ENCODE assay signal across 12 cellular contexts in the genomic region with DNA sequence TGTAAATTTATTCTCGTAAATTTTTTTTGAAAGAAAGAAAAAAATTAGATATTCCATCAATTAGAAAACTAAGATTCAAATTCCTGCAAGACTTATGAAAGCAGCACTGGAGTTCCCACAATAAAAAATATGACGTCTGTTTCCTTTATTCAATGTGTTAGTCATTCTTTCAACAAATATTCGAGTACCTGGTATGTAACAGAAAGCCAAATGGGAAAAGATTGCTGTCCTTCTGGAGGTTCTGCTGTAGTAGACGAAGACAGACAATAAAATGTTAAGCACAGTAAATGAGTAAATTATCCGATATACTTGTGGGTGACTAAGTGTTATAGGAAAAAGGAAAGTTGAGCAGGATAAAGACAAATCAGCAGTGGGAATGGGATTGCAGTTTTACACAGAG.
DNase-seq lines count a peak whose midpoint lies in the region; ATAC-seq, FAIRE-seq and TF ChIP-seq lines count a peak whose summit lies in the region.
"Had no signal": no experiment of that assay in that cellular context is flagged by ENCODE, and none has a peak within 500 bp of the region (broad histone marks: within the 10 kb centered on the region; RNA-seq: fewer than 3 reads in every experiment).

No MANE protein-coding gene starts in this region.

- peak overlapping the region; percentile 13 for H3K9ac ChIP-seq in endothelial cell of umbilical vein (replicated peaks; ENCODE audit: extremely low read depth, insufficient read depth, low read length)

- H3K4me1 ChIP-seq in Panc1 (ENCODE audit: control insufficient read depth, insufficient read depth, low read length) (no peaks in the 10 kb centered on the region), endothelial cell of umbilical vein (ENCODE audit: control insufficient read depth, extremely low read depth, insufficient read depth, low read length) (peaks cover 20% of the 10 kb centered on the region), GM23338 (ENCODE audit: insufficient read depth) (no peaks in the 10 kb centered on the region)

- H3K36me3 Mint-ChIP-seq in GM23338 (ENCODE audit: low read depth) = no peaks in the 10 kb centered on the region

- H2AFZ ChIP-seq in endothelial cell of umbilical vein (ENCODE audit: low read depth, low read length) (peak overlapping the region; percentile 9), GM23338 (no peak overlapping the region)

- no peaks in the 10 kb centered on the region for H3K9me1 ChIP-seq in endothelial cell of umbilical vein (replicated peaks; ENCODE audit: control insufficient read depth, extremely low read depth, insufficient read depth, low read length)

- H3K36me3 ChIP-seq in Panc1 (ENCODE audit: control insufficient read depth, insufficient read depth, low read length) (no peaks in the 10 kb centered on the region), endothelial cell of umbilical vein (ENCODE audit: control insufficient read depth in 2 of 2, extremely low read depth in 1 of 2, insufficient read depth in 2 of 2, low read length in 2 of 2) (no peaks in the 10 kb centered on the region), GM23338 (ENCODE audit: insufficient read depth) (no peaks in the 10 kb centered on the region)

- in situ Hi-C loops in Panc1 (cut with HindIII; ENCODE audit: low pct_unique_long_range_greater_than_20kb, low sequenced_read_pairs) = no loop called here

- POLR2A ChIA-PET in Panc1 (lab: Charles Lee) (no interaction called here), endothelial cell of umbilical vein (lab: Charles Lee) (no interaction called here)

- peaks cover 6% of the 10 kb centered on the region; the same call in 1 of the 3 replicates for H3K9me3 Mint-ChIP-seq in GM23338

- TF ChIP-seq CTCF in Panc1 (IDR thresholded peaks at IDR 0.05) (no peak), endothelial cell of umbilical vein (IDR thresholded peaks at IDR 0.05; ENCODE audit: extremely low read depth in 1 of 2, insufficient read depth in 1 of 2, low read depth in 1 of 2, low read length in 2 of 2) (no peak), GM23338 (conservative IDR thresholded peaks at IDR 0.05; ENCODE audit: low read depth in 2 of 2) (no peak)

- no peaks in the 10 kb centered on the region for H3K9me2 ChIP-seq in GM23338 (ENCODE audit: insufficient read depth)

- no peak for TF ChIP-seq POLR2A in endothelial cell of umbilical vein (IDR thresholded peaks at IDR 0.05; ENCODE audit: low read depth, low read length)

- ATAC-seq in Panc1 = no peak
- no peak for ATAC-seq in GM23338
- ATAC-seq in HG02852 (IDR thresholded peaks at IDR 0.05; ENCODE audit: unreplicated experiment) = no peak
- ATAC-seq in HG03378 (IDR thresholded peaks at IDR 0.05; ENCODE audit: unreplicated experiment) = no peak

- CTCF ChIA-PET in Panc1 (lab: Charles Lee) (no interaction called here), endothelial cell of umbilical vein (lab: Charles Lee) (no interaction called here)

- H4K20me1 ChIP-seq in endothelial cell of umbilical vein (replicated peaks; ENCODE audit: control insufficient read depth, extremely low read depth, insufficient read depth, low read length) (no peaks in the 10 kb centered on the region), GM23338 (replicated peaks; ENCODE audit: insufficient read depth) (no peaks in the 10 kb centered on the region)

- dilution Hi-C loops in endothelial cell of umbilical vein (cut with MboI; ENCODE audit: extremely low pct_ligation_motif_present, low sequenced_read_pairs) = no loop called here

- H3K27me3 Mint-ChIP-seq in GM23338 (ENCODE audit: insufficient read depth, low read depth, poor library complexity) = no peaks in the 10 kb centered on the region
- H3K27me3 Mint-ChIP-seq: B cell had no signal

- H3F3A ChIP-seq in GM23338 (replicated peaks; ENCODE audit: low read depth) = no peaks in the 10 kb centered on the region

- intact Hi-C loops in Panc1 (cut with micrococcal nuclease; ENCODE audit: unreplicated experiment) (no loop called here), endothelial cell of umbilical vein (cut with micrococcal nuclease) (loop anchor here (2.0 kb wide), 1 partner anchor 75 kb away; no protein-coding TSS in a partner anchor), posterior cingulate gyrus (cut with DNase I) (no loop called here)

- H3K4me1 Mint-ChIP-seq in GM23338 = peaks cover 19% of the 10 kb centered on the region
- H3K4me1 Mint-ChIP-seq: B cell had no signal

- H3K27me3 ChIP-seq in Panc1 (ENCODE audit: control insufficient read depth, insufficient read depth, low read length) (no peaks in the 10 kb centered on the region), endothelial cell of umbilical vein (ENCODE audit: control insufficient read depth in 2 of 2, insufficient read depth in 2 of 2, low read length in 2 of 2) (no peaks in the 10 kb centered on the region), GM23338 (ENCODE audit: insufficient read depth) (no peaks in the 10 kb centered on the region)

- H3K4me3 ChIP-seq in Panc1 (ENCODE audit: low read depth in 2 of 2, low read length in 2 of 2) (no peak overlapping the region), endothelial cell of umbilical vein (replicated peaks in 1 of 3; ENCODE audit: insufficient read depth in 1 of 3, low read depth in 1 of 3, low read length in 3 of 3) (no peak overlapping the region), GM23338 (no peak overlapping the region)

- no TSS peak for BruUV-seq in Panc1 (replicated peaks; lab: Mats Ljungman, UMichigan)
- BruUV-seq in endothelial cell of umbilical vein (replicated peaks; lab: Mats Ljungman, UMichigan) = no TSS peak

- FAIRE-seq in endothelial cell of umbilical vein (lab: Jason Lieb, UNC) = peak; percentile 88

- H3K27ac Mint-ChIP-seq in GM23338 = no peak overlapping the region
- H3K27ac Mint-ChIP-seq: B cell had no signal

- DNase-seq in DMS53 (lab: John Stamatoyannopoulos, UW) = peak; percentile 73
- peak; percentile 2 for DNase-seq in Panc1 (ENCODE audit: low read depth, low spot score)
- peak; percentile 92 for DNase-seq in endothelial cell of umbilical vein (ENCODE audit: low read depth, low spot score)
- peak; percentile 34 for DNase-seq in myocyte (ENCODE audit: low read depth)
- DNase-seq in posterior cingulate gyrus = no peak
- DNase-seq in GM23338 (ENCODE audit: low spot score) = no peak
- DNase-seq: mesenchymal stem cell; NCI-H2029; stimulated activated CD4-positive, alpha-beta T cell treated with anti-CD3 and anti-CD28 coated beads, Interleukin-1b, Interleukin-23, amount 100 ng/mL, for 48 hours had no signal

- H3K4me2 ChIP-seq in endothelial cell of umbilical vein (ENCODE audit: insufficient read depth, low read length) (peak overlapping the region; percentile 65), GM23338 (no peak overlapping the region)

- no peaks in the 10 kb centered on the region for H3K9me3 ChIP-seq in Panc1 (ENCODE audit: control insufficient read depth, insufficient read depth, low read depth, low read length)
- H3K9me3 ChIP-seq in endothelial cell of umbilical vein (replicated peaks; ENCODE audit: control insufficient read depth, insufficient read depth, low read length) = no peaks in the 10 kb centered on the region

- H3K27ac ChIP-seq in Panc1 (ENCODE audit: low read length) = no peak overlapping the region
- H3K27ac ChIP-seq in endothelial cell of umbilical vein (ENCODE audit: insufficient read depth, low read depth, low read length) = peak overlapping the region; percentile 72
- H3K27ac ChIP-seq in GM23338 (ENCODE audit: low read depth) = no peak overlapping the region

- H3K79me2 ChIP-seq in endothelial cell of umbilical vein (ENCODE audit: control insufficient read depth, insufficient read depth, low read length) = peaks cover 6% of the 10 kb centered on the region
- H3K79me2 ChIP-seq in GM23338 (replicated peaks; ENCODE audit: insufficient read depth) = no peaks in the 10 kb centered on the region

- H3K4me3 Mint-ChIP-seq in GM23338 = no peak overlapping the region
- H3K4me3 Mint-ChIP-seq: B cell had no signal

TF ChIP-seq in endothelial cell of umbilical vein, 7 proteins besides CTCF, POLR2A, EP300 and RAD21:
- TF ChIP-seq FOS (IDR thresholded peaks at IDR 0.05; ENCODE audit: borderline replicate concordance, insufficient read depth, low read length) (peak; percentile 61), EZH2 (IDR thresholded peaks at IDR 0.05; ENCODE audit: borderline replicate concordance, low read depth, low read length, severe bottlenecking) (no peak), POLR2AphosphoS5 (IDR thresholded peaks at IDR 0.05; ENCODE audit: insufficient read depth, low read depth, low read length) (no peak), JUN (IDR thresholded peaks at IDR 0.05; ENCODE audit: borderline replicate concordance, insufficient read depth, insufficient read length, low read depth) (peak; percentile 72), MYC (IDR thresholded peaks at IDR 0.05; ENCODE audit: low read depth, low read length) (no peak), GATA2 (IDR thresholded peaks at IDR 0.05; ENCODE audit: insufficient read depth, insufficient read length, low read depth, low read length) (no peak)
- TF ChIP-seq, protein P1, sequence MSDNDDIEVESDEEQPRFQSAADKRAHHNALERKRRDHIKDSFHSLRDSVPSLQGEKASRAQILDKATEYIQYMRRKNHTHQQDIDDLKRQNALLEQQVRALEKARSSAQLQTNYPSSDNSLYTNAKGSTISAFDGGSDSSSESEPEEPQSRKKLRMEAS (IDR thresholded peaks at IDR 0.05; ENCODE audit: insufficient read depth, insufficient read length) = no peak
TF ChIP-seq in endothelial cell of umbilical vein: peak in this region for 2.

TF ChIP-seq in GM23338, 12 proteins besides CTCF, POLR2A, EP300 and RAD21 (continues in another document):
- TF ChIP-seq, protein P2, sequence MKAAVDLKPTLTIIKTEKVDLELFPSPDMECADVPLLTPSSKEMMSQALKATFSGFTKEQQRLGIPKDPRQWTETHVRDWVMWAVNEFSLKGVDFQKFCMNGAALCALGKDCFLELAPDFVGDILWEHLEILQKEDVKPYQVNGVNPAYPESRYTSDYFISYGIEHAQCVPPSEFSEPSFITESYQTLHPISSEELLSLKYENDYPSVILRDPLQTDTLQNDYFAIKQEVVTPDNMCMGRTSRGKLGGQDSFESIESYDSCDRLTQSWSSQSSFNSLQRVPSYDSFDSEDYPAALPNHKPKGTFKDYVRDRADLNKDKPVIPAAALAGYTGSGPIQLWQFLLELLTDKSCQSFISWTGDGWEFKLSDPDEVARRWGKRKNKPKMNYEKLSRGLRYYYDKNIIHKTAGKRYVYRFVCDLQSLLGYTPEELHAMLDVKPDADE (IDR thresholded peaks at IDR 0.05) = no peak
- no peak for TF ChIP-seq CREB1 (CRISPR knock-in tag; IDR thresholded peaks at IDR 0.05; ENCODE audit: low read depth)
- no peak for TF ChIP-seq EZH2phosphoT487 (IDR thresholded peaks at IDR 0.05; ENCODE audit: unreplicated experiment)
- no peak for TF ChIP-seq ZNF331 (CRISPR knock-in tag; IDR thresholded peaks at IDR 0.05; ENCODE audit: low read depth)

Comparison
In these comparisons a context has a peak if more than half of its experiments do, and no peak if none do; other contexts are left out.
1. DNase-seq: peak in DMS53 (single experiment), Panc1 (single experiment), endothelial cell of umbilical vein (single experiment) and myocyte (single experiment); none in posterior cingulate gyrus (0 of 10) and GM23338 (single experiment).